In genomic region chr2:108382196-108382595, GRCh38 we compare ENCODE assay signal across 23 cellular contexts. TPM values are rescaled to one million over a fixed set of nuclear protein-coding genes. Genes with fewer than 3 reads are reported as not detected.
"Had no signal": no experiment of that assay in that cellular context is flagged by ENCODE, and none has a peak within 500 bp of the region (broad histone marks: within the 10 kb centered on the region; RNA-seq: fewer than 3 reads in every experiment).

No MANE protein-coding gene starts in this region.

- H3K4me1 ChIP-seq: colonic mucosa, testis had no signal

- H3K4me3 ChIP-seq: colonic mucosa, lung, sigmoid colon, testis had no signal

- H3K27me3 Mint-ChIP-seq: brain, type B pancreatic cell had no signal

- H3K9me3 ChIP-seq: colonic mucosa, sigmoid colon, testis had no signal

- H3K27ac Mint-ChIP-seq: activated CD8-positive, alpha-beta T cell treated with anti-CD3 and anti-CD28 coated beads, Interleukin-2, amount 10 ng/mL, durations not matched to agents 7 days and 5 days; activated naive CD4-positive, alpha-beta T cell treated with anti-CD3 and anti-CD28 coated beads for 36 hours; brain; nephron progenitor cell; stimulated activated effector memory CD8-positive, alpha-beta T cell treated with anti-CD3 and anti-CD28 coated beads, Interleukin-12 subunit alpha, Interleukin-12 subunit beta, amount 100 ng/mL, for 72 hours; type B pancreatic cell had no signal

- H3K27me3 ChIP-seq: colonic mucosa, sigmoid colon, testis had no signal

- DNase-seq: activated CD4-positive, alpha-beta T cell treated with anti-CD3 and anti-CD28 coated beads for 48 hours; activated CD4-positive, CD25-positive, alpha-beta regulatory T cell; activated CD8-positive, alpha-beta memory T cell treated with anti-CD3 and anti-CD28 coated beads, Interleukin-2, amount 50 U/mL, for 4 hours; activated CD8-positive, alpha-beta T cell treated with anti-CD3 and anti-CD28 coated beads, Interleukin-2, amount 10 ng/mL, durations not matched to agents 7 days and 5 days; activated naive CD4-positive, alpha-beta T cell treated with anti-CD3 and anti-CD28 coated beads for 36 hours; activated T-cell treated with anti-CD3 and anti-CD28 coated beads, Interleukin-2, amount 50 U/mL, for 4 hours; anterior cingulate cortex; colonic mucosa; hypothalamus; kidney; nephron progenitor cell; nucleus accumbens; sigmoid colon; stimulated activated CD4-positive, alpha-beta T cell treated with anti-CD3 and anti-CD28 coated beads, Interleukin-4, amount 100 ng/mL, for 24 hours; testis had no signal

- H3K36me3 Mint-ChIP-seq: stimulated activated effector memory CD8-positive, alpha-beta T cell treated with anti-CD3 and anti-CD28 coated beads, Interleukin-12 subunit alpha, Interleukin-12 subunit beta, amount 100 ng/mL, for 72 hours had no signal

- H3K9me3 Mint-ChIP-seq: activated naive CD4-positive, alpha-beta T cell treated with anti-CD3 and anti-CD28 coated beads for 36 hours; activated T-cell treated with anti-CD3 and anti-CD28 coated beads, Interleukin-2, amount 50 U/mL, for 4 hours; brain; central memory CD8-positive, alpha-beta T cell; stimulated activated effector memory CD8-positive, alpha-beta T cell treated with anti-CD3 and anti-CD28 coated beads, Interleukin-12 subunit alpha, Interleukin-12 subunit beta, amount 100 ng/mL, for 72 hours had no signal

- H3K36me3 ChIP-seq: colonic mucosa, sigmoid colon had no signal

- FAIRE-seq: frontal cortex, kidney had no signal

- ATAC-seq: activated CD8-positive, alpha-beta T cell treated with anti-CD3 and anti-CD28 coated beads, Interleukin-2, amount 10 ng/mL, durations not matched to agents 7 days and 5 days; activated T-cell treated with anti-CD3 and anti-CD28 coated beads, Interleukin-2, amount 50 U/mL, for 4 hours; left lobe of liver; stimulated activated effector memory CD8-positive, alpha-beta T cell treated with anti-CD3 and anti-CD28 coated beads, Interleukin-12 subunit alpha, Interleukin-12 subunit beta, amount 100 ng/mL, for 72 hours had no signal

- H3K27ac ChIP-seq: colonic mucosa, sigmoid colon, testis had no signal

- H3K4me1 Mint-ChIP-seq: central memory CD8-positive, alpha-beta T cell; stimulated activated effector memory CD8-positive, alpha-beta T cell treated with anti-CD3 and anti-CD28 coated beads, Interleukin-12 subunit alpha, Interleukin-12 subunit beta, amount 100 ng/mL, for 72 hours had no signal

- H3K4me3 Mint-ChIP-seq: activated CD8-positive, alpha-beta T cell treated with anti-CD3 and anti-CD28 coated beads, Interleukin-2, amount 10 ng/mL, durations not matched to agents 7 days and 5 days; activated naive CD4-positive, alpha-beta T cell treated with anti-CD3 and anti-CD28 coated beads for 36 hours; activated T-cell treated with anti-CD3 and anti-CD28 coated beads, Interleukin-2, amount 50 U/mL, for 4 hours; central memory CD8-positive, alpha-beta T cell; stimulated activated effector memory CD8-positive, alpha-beta T cell treated with anti-CD3 and anti-CD28 coated beads, Interleukin-12 subunit alpha, Interleukin-12 subunit beta, amount 100 ng/mL, for 72 hours; type B pancreatic cell had no signal

RNA-seq across cellular contexts. Expression of gene SULT1C4, which starts 4.4 kb away (rescaled TPM):
- total RNA-seq: activated CD8-positive, alpha-beta T cell treated with anti-CD3 and anti-CD28 coated beads, Interleukin-2, amount 10 ng/mL, durations not matched to agents 7 days and 5 days; activated naive CD4-positive, alpha-beta T cell treated with anti-CD3 and anti-CD28 coated beads for 36 hours; activated T-cell treated with anti-CD3 and anti-CD28 coated beads, Interleukin-2, amount 50 U/mL, for 4 hours; myocyte had no signal
